8 cellular contexts compared by ENCODE assay signal in the genomic region with DNA sequence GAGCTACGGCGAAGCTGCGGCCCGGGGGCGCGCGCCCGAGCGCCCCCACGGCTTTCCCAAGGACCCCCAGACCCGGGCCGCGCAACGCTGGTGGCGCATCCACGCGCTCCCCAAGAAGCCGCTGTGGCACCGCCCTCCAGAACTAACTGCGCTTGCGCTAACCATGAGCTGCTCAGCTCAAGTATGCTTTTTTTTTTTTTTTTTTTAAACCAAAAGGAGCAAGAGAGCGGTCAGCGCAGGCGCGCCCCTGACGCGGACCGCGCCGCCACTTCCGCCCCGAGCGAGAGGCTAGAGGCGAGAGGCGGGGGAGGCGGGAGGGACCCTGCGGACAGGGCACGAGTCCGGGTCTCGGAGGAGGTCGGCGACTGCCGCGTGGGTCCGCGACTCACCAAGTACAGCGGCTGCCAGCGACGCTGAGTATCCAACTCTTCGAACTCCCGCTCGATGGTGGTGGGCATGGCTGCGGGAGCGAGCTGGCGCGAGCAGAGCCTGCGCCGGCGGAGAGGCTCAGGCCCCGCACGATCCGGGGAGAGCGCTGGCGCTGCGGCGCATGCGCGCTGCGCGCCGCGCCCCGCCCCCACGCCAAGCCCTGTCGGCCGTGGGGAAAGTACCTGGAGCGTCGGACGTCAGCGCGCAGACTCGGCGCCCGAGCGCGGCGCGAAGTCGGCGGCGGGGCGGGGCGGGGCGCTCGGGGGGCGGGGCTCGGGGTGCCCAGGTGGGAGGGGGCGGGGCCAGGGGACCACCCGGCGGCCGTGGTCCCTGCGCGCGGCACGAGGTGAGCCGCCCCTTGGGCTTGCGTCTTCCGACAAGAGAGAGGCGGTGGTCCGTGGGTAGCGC. TPM values are rescaled to one million over a fixed set of nuclear protein-coding genes. Genes with fewer than 3 reads are reported as not detected.
DNase-seq lines count a peak whose midpoint lies in the region; ATAC-seq and TF ChIP-seq lines count a peak whose summit lies in the region.

TSS of gene PTPN2 (minus strand) at position 554 of the 837 bp plus-strand sequence. CDS start at position 458, 96 bp downstream.

- ATAC-seq in naive thymus-derived CD8-positive, alpha-beta T cell, result peak; percentile 83 to 87
- ATAC-seq in stimulated activated naive B cell treated with anti-CD40 and anti-IgM and Interleukin-4, amounts not matched to agents 10 μg/mL and 1 μg/mL and 100 μg/mL, for 72 hours (replicated peaks), result peak; percentile 78 to 83

- H3K9me3 Mint-ChIP-seq in naive thymus-derived CD8-positive, alpha-beta T cell, result no peaks in the 10 kb centered on the region
- no peaks in the 10 kb centered on the region for H3K9me3 Mint-ChIP-seq in stimulated activated naive B cell treated with anti-CD40 and anti-IgM and Interleukin-4, amounts not matched to agents 10 μg/mL and 1 μg/mL and 100 μg/mL, for 72 hours

- DNase-seq in EL (peak; percentile 94), H4 (ENCODE audit: low spot score) (peak; percentile 93), LNCaP clone FGC (ENCODE audit: low read depth) (peak; percentile 84), RPMI8226 (peak; percentile 97), fibroblast of gingiva (ENCODE audit: low read depth) (peak; percentile 95)
- peak; percentile 73 to 84 for DNase-seq in activated T-helper 1 cell treated with anti-CD3 and anti-CD28 coated beads, Interleukin-2, amount 50 U/mL, for 16 hours (ENCODE audit: low read depth in 1 of 2, low spot score in 1 of 2)
- peak; percentile 87 to 98 (median 92) for DNase-seq in naive thymus-derived CD8-positive, alpha-beta T cell
- DNase-seq in stimulated activated naive B cell treated with anti-CD40 and anti-IgM and Interleukin-4, amounts not matched to agents 10 μg/mL and 1 μg/mL and 100 μg/mL, for 72 hours, result peak; percentile 91

- peak within 1 kb of the TSS; percentile 87 to 98 (median 96) for H3K27ac Mint-ChIP-seq in naive thymus-derived CD8-positive, alpha-beta T cell
- peak within 1 kb of the TSS; percentile 97 for H3K27ac Mint-ChIP-seq in stimulated activated naive B cell treated with anti-CD40 and anti-IgM and Interleukin-4, amounts not matched to agents 10 μg/mL and 1 μg/mL and 100 μg/mL, for 72 hours

- H3K36me3 Mint-ChIP-seq in naive thymus-derived CD8-positive, alpha-beta T cell, result no peaks in the 10 kb centered on the region
- peaks cover 2 to 12% of the 10 kb centered on the region in 2 donors for H3K36me3 Mint-ChIP-seq in stimulated activated naive B cell treated with anti-CD40 and anti-IgM and Interleukin-4, amounts not matched to agents 10 μg/mL and 1 μg/mL and 100 μg/mL, for 72 hours

- peaks cover 32 to 66% (median 53%) of the 10 kb centered on the region in 4 donors for H3K4me1 Mint-ChIP-seq in naive thymus-derived CD8-positive, alpha-beta T cell
- H3K4me1 Mint-ChIP-seq in stimulated activated naive B cell treated with anti-CD40 and anti-IgM and Interleukin-4, amounts not matched to agents 10 μg/mL and 1 μg/mL and 100 μg/mL, for 72 hours, result peaks cover 36 to 69% of the 10 kb centered on the region in 2 donors

- H3K4me3 Mint-ChIP-seq in naive thymus-derived CD8-positive, alpha-beta T cell, result peak within 1 kb of the TSS; percentile 85 to 98 (median 94)
- peak within 1 kb of the TSS; percentile 95 to 96 for H3K4me3 Mint-ChIP-seq in stimulated activated naive B cell treated with anti-CD40 and anti-IgM and Interleukin-4, amounts not matched to agents 10 μg/mL and 1 μg/mL and 100 μg/mL, for 72 hours

- peak within 1 kb of the TSS; percentile 85 for H3K4me3 ChIP-seq in LNCaP clone FGC (ENCODE audit: low read depth, low read length)

- no peak for TF ChIP-seq CTCF in LNCaP clone FGC (IDR thresholded peaks at IDR 0.05; ENCODE audit: control insufficient read depth, extremely low read depth, insufficient read depth)

- POLR2A ChIA-PET in naive thymus-derived CD8-positive, alpha-beta T cell (lab: Charles Lee), result interaction anchor here (0.6 to 3.2 kb wide), 33 partner anchors 9 to 628 kb away, joined by 3 to 43 read pairs (median 4); partner anchors contain the start of genes AFG3L2, CEP192, CEP76 and PSMG2

- H3K27me3 Mint-ChIP-seq in naive thymus-derived CD8-positive, alpha-beta T cell, result no peaks in the 10 kb centered on the region
- H3K27me3 Mint-ChIP-seq in stimulated activated naive B cell treated with anti-CD40 and anti-IgM and Interleukin-4, amounts not matched to agents 10 μg/mL and 1 μg/mL and 100 μg/mL, for 72 hours, result no peaks in the 10 kb centered on the region

RNA-seq across cellular contexts. Expression of gene PTPN2, which starts in this region (rescaled TPM):
- 26.1 and 31.9 TPM in 2 replicates for total RNA-seq in H4 (2014; rRNA removed; shearing (Covaris generic))
- 10 to 100 TPM; 62.7 to 71.7 TPM for total RNA-seq in naive thymus-derived CD8-positive, alpha-beta T cell
- polyA plus RNA-seq in naive thymus-derived CD8-positive, alpha-beta T cell, result 10 to 100 TPM; 71.4 to 76.1 (median 74.2) TPM

Comparison
In these comparisons a context has a peak if more than half of its experiments do, and no peak if none do; other contexts are left out.
1. Peak in every context shown above with its lines: DNase-seq, ATAC-seq and H3K4me3 ChIP-seq.